In the genomic region with DNA sequence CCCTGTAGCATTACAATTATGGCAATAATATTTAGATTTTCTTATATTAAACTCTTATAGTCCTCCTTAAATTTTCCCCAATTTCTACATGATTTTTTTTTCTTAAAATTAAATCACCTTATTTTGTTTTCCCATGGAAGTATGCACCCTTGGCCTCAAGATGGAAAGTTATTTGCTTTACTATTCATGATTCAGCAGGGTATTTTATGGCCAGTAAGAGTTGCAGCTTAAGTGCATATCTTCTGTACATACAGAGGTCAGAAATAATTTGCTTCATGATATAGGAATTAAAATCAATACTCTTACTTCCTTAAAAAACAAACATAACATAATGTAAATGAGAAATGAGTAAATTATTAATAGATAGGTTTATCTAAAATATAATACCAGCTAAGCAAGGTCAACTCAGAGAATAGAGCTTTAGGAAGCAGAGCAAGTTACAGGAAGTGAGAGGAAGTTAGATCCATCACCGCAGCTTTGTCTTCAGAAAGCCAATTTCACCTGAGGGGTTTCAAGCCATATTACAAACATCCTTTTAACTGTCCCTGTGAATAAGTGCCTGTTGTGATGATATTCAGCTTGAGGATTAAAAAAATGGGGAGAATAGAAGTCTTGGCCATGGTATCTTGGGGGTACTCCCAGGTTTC, we compare ENCODE assay signal across 9 cellular contexts. TPM values are rescaled to one million over a fixed set of nuclear protein-coding genes. Genes with fewer than 3 reads are reported as not detected.
"Had no signal": no experiment of that assay in that cellular context is flagged by ENCODE, and none has a peak within 500 bp of the region (broad histone marks: within the 10 kb centered on the region; RNA-seq: fewer than 3 reads in every experiment).

No MANE protein-coding gene starts in this region.

- H3K4me3 Mint-ChIP-seq: H9, IgD-negative memory B cell had no signal

- H3K4me1 Mint-ChIP-seq: IgD-negative memory B cell had no signal

- H2AFZ ChIP-seq: GM23248 had no signal

- H3K4me3 ChIP-seq: GM23248 had no signal

- FAIRE-seq: H1, H54, HepG2 had no signal

- H3K27ac Mint-ChIP-seq: IgD-negative memory B cell had no signal

- H3K36me3 Mint-ChIP-seq: IgD-negative memory B cell had no signal

- H3K4me2 ChIP-seq: KMS-11 had no signal

- H3K27me3 Mint-ChIP-seq: IgD-negative memory B cell had no signal

- H3K9me3 Mint-ChIP-seq: H9, IgD-negative memory B cell had no signal

- H3K9ac ChIP-seq: GM23248, KMS-11 had no signal

- DNase-seq: GM23248, H9, HCEC 1CT, KBM-7 had no signal

- ATAC-seq: HepG2 had no signal

- H3K27ac ChIP-seq: GM23248, KMS-11 had no signal

RNA-seq across cellular contexts. Expression of gene HS3ST5, which starts 24.6 kb away (rescaled TPM):
- total RNA-seq: GM23248 had no signal
- polyA plus RNA-seq: GM23248, IgD-negative memory B cell had no signal
